1 cellular context compared by ENCODE assay signal in the genomic region with DNA sequence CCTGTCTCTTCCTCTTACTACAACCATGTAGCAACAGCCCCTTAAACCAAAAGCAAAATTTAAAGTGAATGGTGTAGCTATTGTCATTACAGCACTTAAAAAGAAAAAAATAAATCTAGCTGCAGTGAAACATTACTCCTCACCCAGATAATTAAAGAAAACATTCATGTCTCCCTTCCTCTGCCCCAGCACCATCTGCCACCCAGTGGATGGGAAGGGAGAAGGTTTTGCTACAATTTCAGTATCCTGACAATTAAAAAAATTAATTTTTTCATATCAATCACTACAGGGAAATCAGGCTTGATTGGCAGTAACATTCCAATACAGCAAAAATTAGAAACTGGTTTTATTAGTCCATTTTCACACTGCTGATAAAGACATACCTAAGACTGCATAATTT.
TF ChIP-seq lines count a peak whose summit lies in the region.

No MANE protein-coding gene starts in this region.

TF ChIP-seq in GM23338, 12 proteins besides CTCF, POLR2A, EP300 and RAD21 (continued from another document):
- TF ChIP-seq REST (IDR thresholded peaks at IDR 0.05; ENCODE audit: unreplicated experiment) = no peak
- TF ChIP-seq ZNF462 (CRISPR knock-in tag; IDR thresholded peaks at IDR 0.05) = no peak
- no peak for TF ChIP-seq ETS1 (IDR thresholded peaks at IDR 0.05)
